ENCODE assay signal across 11 cellular contexts in the genomic region with DNA sequence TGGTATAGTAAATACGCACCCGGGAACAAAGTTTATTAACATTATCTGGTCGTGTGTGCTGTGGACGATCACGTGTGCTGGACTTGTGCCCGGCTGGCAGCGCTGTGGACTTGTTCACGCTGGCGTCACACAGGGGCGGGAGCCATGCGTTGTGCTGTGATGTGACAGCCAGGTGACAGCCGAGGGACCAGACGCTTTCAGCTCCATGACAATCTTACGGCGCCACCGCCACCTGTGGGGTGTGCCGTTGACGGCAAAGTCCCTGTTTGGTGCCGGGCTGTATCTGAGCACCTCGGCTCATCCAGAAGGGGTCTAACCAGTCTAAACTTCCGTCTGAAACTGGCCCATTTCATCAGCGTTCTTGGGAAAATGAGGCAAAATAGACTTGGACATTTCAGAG. TPM values are rescaled to one million over a fixed set of nuclear protein-coding genes. Genes with fewer than 3 reads are reported as not detected.
DNase-seq lines count a peak whose midpoint lies in the region; ATAC-seq and TF ChIP-seq lines count a peak whose summit lies in the region.
"Had no signal": no experiment of that assay in that cellular context is flagged by ENCODE, and none has a peak within 500 bp of the region (broad histone marks: within the 10 kb centered on the region; RNA-seq: fewer than 3 reads in every experiment).

No MANE protein-coding gene starts in this region.

- peak overlapping the region; percentile 55 for H3K4me3 Mint-ChIP-seq in type B pancreatic cell
- H3K4me3 Mint-ChIP-seq in MCF 10A (ENCODE audit: unreplicated experiment), result no peak overlapping the region

- DNase-seq in NCI-H146 treated with DMSO at 0.1 percent for 48 hours (lab: John Stamatoyannopoulos, UW; ENCODE audit: unreplicated experiment) (peak; percentile 76), colonic mucosa (peak; percentile 78), lung (ENCODE audit: low spot score) (no peak), type B pancreatic cell (ENCODE audit: extremely low spot score, unreplicated experiment) (no peak), MCF 10A (ENCODE audit: unreplicated experiment) (no peak), tibial nerve (ENCODE audit: low spot score in 2 of 2) (no peak)
- DNase-seq: activated CD4-positive, alpha-beta T cell treated with anti-CD3 and anti-CD28 coated beads, Interleukin-2, amount 50 U/mL, for 48 hours had no signal

- CTCF ChIA-PET in MCF 10A (lab: Yijun Ruan, JAX), result no interaction called here

- H3K36me3 ChIP-seq in colonic mucosa, result no peaks in the 10 kb centered on the region
- no peaks in the 10 kb centered on the region for H3K36me3 ChIP-seq in lung (ENCODE audit: control insufficient read depth in 2 of 2, insufficient read depth in 2 of 2, low read length in 2 of 2)
- no peaks in the 10 kb centered on the region for H3K36me3 ChIP-seq in tibial nerve
- H3K36me3 ChIP-seq: ascending aorta, gastroesophageal sphincter had no signal

- H3K36me3 Mint-ChIP-seq in type B pancreatic cell (no peaks in the 10 kb centered on the region), MCF 10A (ENCODE audit: insufficient read depth, unreplicated experiment) (no peaks in the 10 kb centered on the region)

- H3K4me1 ChIP-seq in colonic mucosa (peaks cover 3% of the 10 kb centered on the region), lung (ENCODE audit: control insufficient read depth in 2 of 2, insufficient read depth in 2 of 2, low read length in 2 of 2) (peaks cover 0 to 9% of the 10 kb centered on the region in 2 donors), tibial nerve (peaks cover 0 to 8% (median 0%) of the 10 kb centered on the region in 4 donors)
- H3K4me1 ChIP-seq: ascending aorta had no signal

- no peak for TF ChIP-seq EP300 in tibial nerve (IDR thresholded peaks at IDR 0.05)

- peaks cover 6% of the 10 kb centered on the region for H3K27me3 Mint-ChIP-seq in type B pancreatic cell
- no peaks in the 10 kb centered on the region for H3K27me3 Mint-ChIP-seq in MCF 10A (ENCODE audit: insufficient read depth, unreplicated experiment)

- no peak for TF ChIP-seq CTCF in colonic mucosa (IDR thresholded peaks at IDR 0.05)
- TF ChIP-seq CTCF in lung (IDR thresholded peaks at IDR 0.05; ENCODE audit: control extremely low read depth, extremely low read depth), result no peak
- TF ChIP-seq CTCF in type B pancreatic cell (conservative IDR thresholded peaks at IDR 0.05), result no peak
- no peak for TF ChIP-seq CTCF in MCF 10A (IDR thresholded peaks at IDR 0.05; ENCODE audit: unreplicated experiment)
- TF ChIP-seq CTCF in tibial nerve (IDR thresholded peaks at IDR 0.05), result no peak

- H3K27ac ChIP-seq in colonic mucosa (peak overlapping the region; percentile 26), lung (ENCODE audit: low read depth in 1 of 2, low read length in 1 of 2) (peak overlapping the region; percentile 14 to 46), tibial nerve (peak overlapping the region in 1 of 4 donors; percentile 1)
- H3K27ac ChIP-seq: ascending aorta, RWPE1 had no signal

- H3K9me3 Mint-ChIP-seq in type B pancreatic cell (no peaks in the 10 kb centered on the region), MCF 10A (ENCODE audit: unreplicated experiment) (no peaks in the 10 kb centered on the region)

- POLR2A ChIA-PET in MCF 10A (lab: Yijun Ruan, JAX), result no interaction called here

- no peaks in the 10 kb centered on the region for H3K27me3 ChIP-seq in colonic mucosa
- H3K27me3 ChIP-seq in lung (ENCODE audit: control insufficient read depth, insufficient read depth), result no peaks in the 10 kb centered on the region
- H3K27me3 ChIP-seq in tibial nerve, result peaks cover 0 to 15% of the 10 kb centered on the region in 2 donors
- H3K27me3 ChIP-seq: ascending aorta, gastroesophageal sphincter had no signal

- no peaks in the 10 kb centered on the region for H3K9me3 ChIP-seq in colonic mucosa
- no peaks in the 10 kb centered on the region for H3K9me3 ChIP-seq in lung (ENCODE audit: control insufficient read depth in 2 of 2, insufficient read depth in 1 of 2, low read length in 1 of 2)
- no peaks in the 10 kb centered on the region for H3K9me3 ChIP-seq in tibial nerve
- H3K9me3 ChIP-seq: ascending aorta, gastroesophageal sphincter had no signal

- TF ChIP-seq POLR2A in tibial nerve (IDR thresholded peaks at IDR 0.05), result no peak

- WGBS in lung, 2 donors, result 55 to 75% methylated on average over 22 of the region's 22 CpGs
- 77 to 78% methylated on average over 22 of the region's 22 CpGs for WGBS in tibial nerve, 2 donors

- BruUV-seq in MCF 10A (replicated peaks; lab: Mats Ljungman, UMichigan), result no TSS peak

- H3K9ac ChIP-seq in colonic mucosa (ENCODE audit: low read depth in 2 of 2, low read length in 2 of 2), result peak overlapping the region; percentile 39 to 55

- no peak overlapping the region for H3K4me3 ChIP-seq in colonic mucosa
- H3K4me3 ChIP-seq in lung, result no peak overlapping the region
- no peak overlapping the region for H3K4me3 ChIP-seq in tibial nerve
- H3K4me3 ChIP-seq: ascending aorta, gastroesophageal sphincter had no signal

- intact Hi-C loops in colonic mucosa (cut with DNase I) (no loop called here), MCF 10A (cut with micrococcal nuclease) (no loop called here)

- ATAC-seq in lung (ENCODE audit: insufficient read depth, low FRiP score) (no peak), HG03025 (IDR thresholded peaks at IDR 0.05; ENCODE audit: low FRiP score, unreplicated experiment) (no peak)

- H3K4me1 Mint-ChIP-seq in type B pancreatic cell (ENCODE audit: unreplicated experiment) (peaks cover 34% of the 10 kb centered on the region), MCF 10A (ENCODE audit: insufficient read depth, unreplicated experiment) (no peaks in the 10 kb centered on the region)

- H3K27ac Mint-ChIP-seq in type B pancreatic cell, result peak overlapping the region; percentile 78
- H3K27ac Mint-ChIP-seq in MCF 10A (ENCODE audit: low read depth, unreplicated experiment), result no peak overlapping the region

RNA-seq across cellular contexts. Expression of a gene that starts 25.2 kb away (rescaled TPM):
- total RNA-seq in colonic mucosa (10 to 100 TPM; 16.1 to 26.8 TPM), lung (10 to 100 TPM; 16.2 to 16.9 TPM), type B pancreatic cell (ENCODE audit: low replicate concordance) (4.2 and 11.7 TPM in 2 replicates), MCF 10A (2022) (0.96 and 1.4 TPM in 2 replicates), tibial nerve (1 to 10 TPM; 3.3 to 7.9 (median 6.6) TPM)
- polyA plus RNA-seq in lung, result 10 to 100 TPM in 1 of 2 donors, 1 to 10 TPM in 1; 6.2 to 10.2 TPM

RNA-seq across cellular contexts. Expression of a gene that starts 40.9 kb away (rescaled TPM):
- total RNA-seq in colonic mucosa, result 10 to 100 TPM; 25.1 to 28.5 TPM
- 10 to 100 TPM; 29.5 to 35.6 TPM for total RNA-seq in lung
- polyA plus RNA-seq in lung, result 10 to 100 TPM in 1 of 2 donors, 1 to 10 TPM in 1; 8.5 to 11.8 TPM
- total RNA-seq in type B pancreatic cell (ENCODE audit: low replicate concordance), result 37.7 and 40.5 TPM in 2 replicates
- total RNA-seq in MCF 10A (2022), result 23.4 and 29.3 TPM in 2 replicates
- 10 to 100 TPM; 26.0 to 35.4 (median 32.1) TPM for total RNA-seq in tibial nerve

Comparison
In these comparisons a context has a peak if more than half of its experiments do, and no peak if none do; other contexts are left out.
1. DNase-seq: peak in NCI-H146 treated with DMSO at 0.1 percent for 48 hours (single experiment) and colonic mucosa (single experiment); none in lung (single experiment), type B pancreatic cell (single experiment), MCF 10A (single experiment) and tibial nerve (0 of 2).